Comparison of ENCODE assay signal across 10 cellular contexts in the genomic region with DNA sequence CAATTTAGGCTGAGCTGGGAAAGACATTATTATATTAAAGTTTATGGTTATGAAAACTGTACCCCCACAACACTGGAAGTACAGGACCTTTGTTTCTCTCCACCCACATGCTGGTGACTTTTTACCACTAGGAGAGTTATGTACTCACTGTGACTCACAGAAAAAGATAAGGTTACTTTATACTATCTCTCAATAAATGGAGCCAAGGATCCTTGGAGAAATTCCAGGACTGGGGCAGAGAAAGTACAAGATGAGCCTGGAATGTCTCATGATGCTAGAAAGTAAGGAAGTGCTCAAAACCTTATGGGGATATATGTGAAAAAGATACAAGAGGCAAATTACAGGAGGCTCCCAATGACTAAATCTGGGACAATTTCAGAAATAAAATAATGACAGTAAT.
DNase-seq lines count a peak whose midpoint lies in the region; ATAC-seq and TF ChIP-seq lines count a peak whose summit lies in the region.
"Had no signal": no experiment of that assay in that cellular context is flagged by ENCODE, and none has a peak within 500 bp of the region (broad histone marks: within the 10 kb centered on the region; RNA-seq: fewer than 3 reads in every experiment).

No MANE protein-coding gene starts in this region.

- H3K27me3 ChIP-seq in osteoblast (ENCODE audit: insufficient read depth, low read length): no peaks in the 10 kb centered on the region
- H3K27me3 ChIP-seq: suprapubic skin had no signal

- DNase-seq in Caki2 (ENCODE audit: low read depth) (peak; percentile 78), NCI-H69 (lab: John Stamatoyannopoulos, UW) (peak; percentile 15), dermis blood vessel endothelial cell (peak; percentile 34), osteoblast (ENCODE audit: insufficient read length, low spot score, missing footprints) (peak; percentile 14), amygdala (lab: John Stamatoyannopoulos, UW) (no peak), erythroblast (lab: John Stamatoyannopoulos, UW) (no peak), NCI-H1105 (lab: John Stamatoyannopoulos, UW) (no peak)
- DNase-seq: NCI-H526 treated with DMSO at 0.1 percent for 48 hours had no signal

- H2AFZ ChIP-seq in osteoblast (ENCODE audit: low read length): no peak overlapping the region

- TF ChIP-seq POLR2A in erythroblast (IDR thresholded peaks at IDR 0.05; ENCODE audit: low read length): no peak

- H4K20me1 ChIP-seq in osteoblast (ENCODE audit: insufficient read depth, low read length): no peaks in the 10 kb centered on the region

- H3K4me3 ChIP-seq in osteoblast (ENCODE audit: insufficient read depth, low read length): no peak overlapping the region
- H3K4me3 ChIP-seq: suprapubic skin had no signal

- no peak for ATAC-seq in GM18858 (IDR thresholded peaks at IDR 0.05; ENCODE audit: unreplicated experiment)

- no peaks in the 10 kb centered on the region for H3K9me3 ChIP-seq in osteoblast (ENCODE audit: low read depth, low read length)
- H3K9me3 ChIP-seq: suprapubic skin had no signal

- H3K4me2 ChIP-seq in osteoblast (ENCODE audit: insufficient read depth, low read length): peak overlapping the region; percentile 14

- peak overlapping the region; percentile 9 for H3K27ac ChIP-seq in osteoblast (ENCODE audit: low read depth, low read length)
- H3K27ac ChIP-seq: suprapubic skin had no signal

- peaks cover 61% of the 10 kb centered on the region for H3K4me1 ChIP-seq in osteoblast (ENCODE audit: insufficient read depth, low read length)

- in situ Hi-C loops in Caki2 (cut with HindIII; ENCODE audit: low pct_unique_long_range_greater_than_20kb, low sequenced_read_pairs): no loop called here

- H3K36me3 ChIP-seq in osteoblast (ENCODE audit: insufficient read depth, low read length): no peaks in the 10 kb centered on the region
- H3K36me3 ChIP-seq: suprapubic skin had no signal

- no peak for TF ChIP-seq CTCF in osteoblast (IDR thresholded peaks at IDR 0.05; ENCODE audit: extremely low read depth, low read depth, low read length)

- H3K79me2 ChIP-seq in osteoblast (ENCODE audit: insufficient read depth, low read length): no peaks in the 10 kb centered on the region

Comparison
In these comparisons a context has a peak if more than half of its experiments do, and no peak if none do; other contexts are left out.
1. DNase-seq: peak in Caki2 (single experiment), NCI-H69 (single experiment), dermis blood vessel endothelial cell (single experiment) and osteoblast (single experiment); none in amygdala (0 of 56), erythroblast (0 of 2) and NCI-H1105 (single experiment).